14 cellular contexts compared by ENCODE assay signal in genomic region chr10:60606343-60607080, GRCh38.
DNase-seq lines count a peak whose midpoint lies in the region; ATAC-seq and TF ChIP-seq lines count a peak whose summit lies in the region.
"Had no signal": no experiment of that assay in that cellular context is flagged by ENCODE, and none has a peak within 500 bp of the region (broad histone marks: within the 10 kb centered on the region; RNA-seq: fewer than 3 reads in every experiment).

No MANE protein-coding gene starts in this region.

- 80% methylated on average over 2 of the region's 2 CpGs for WGBS in SK-N-SH (ENCODE audit: low lambda C conversion rate)
- WGBS in smooth muscle cell (ENCODE audit: low lambda C conversion rate), result 11% methylated on average over 2 of the region's 2 CpGs

- H3K9me2 ChIP-seq in SK-N-SH, result no peaks in the 10 kb centered on the region

- no peaks in the 10 kb centered on the region for H3K9me3 ChIP-seq in SK-N-SH
- H3K9me3 ChIP-seq in smooth muscle cell (replicated peaks; ENCODE audit: low read depth), result no peaks in the 10 kb centered on the region

- no peak overlapping the region for H2AFZ ChIP-seq in SK-N-SH (ENCODE audit: low read depth)
- H2AFZ ChIP-seq in smooth muscle cell (ENCODE audit: low read depth), result no peak overlapping the region

- H3K4me1 ChIP-seq in SK-N-SH (ENCODE audit: control insufficient read depth in 1 of 2, insufficient read depth in 2 of 2, low read depth in 1 of 2, low read length in 1 of 2) (peaks cover 0 to 3% of the 10 kb centered on the region in 2 experiments; a peak in 2 of 4 replicates), smooth muscle cell (ENCODE audit: low read depth) (no peaks in the 10 kb centered on the region)

- H3K4me3 Mint-ChIP-seq in WTC11, result no peak overlapping the region
- H3K4me3 Mint-ChIP-seq: activated naive CD4-positive, alpha-beta T cell treated with anti-CD3 and anti-CD28 coated beads for 36 hours; dendritic cell treated with granulocyte-macrophage colony-stimulating factor and Interleukin-4, amounts not matched to agents 40 ng/mL and 50 ng/mL, for 4 days had no signal

- H3K27ac ChIP-seq in SK-N-SH (ENCODE audit: low read depth in 2 of 2, low read length in 1 of 2), result no peak overlapping the region
- no peak overlapping the region for H3K27ac ChIP-seq in RWPE1
- H3K27ac ChIP-seq in smooth muscle cell (ENCODE audit: low read depth), result peak overlapping the region; percentile 73

- CTCF ChIA-PET in SK-N-SH (lab: Yijun Ruan, JAX) (interaction anchor here (1.4 kb wide), 1 partner anchor 23 kb away, joined by 3 read pairs; no protein-coding TSS in a partner anchor), RWPE1 (lab: Yijun Ruan, JAX) (interaction anchor here (0.7 kb wide), 1 partner anchor 1638 kb away, joined by 4 read pairs; no protein-coding TSS in a partner anchor), WTC11 (lab: Charles Lee) (no interaction called here)

- no peaks in the 10 kb centered on the region for H3K9me3 Mint-ChIP-seq in WTC11
- H3K9me3 Mint-ChIP-seq: activated naive CD4-positive, alpha-beta T cell treated with anti-CD3 and anti-CD28 coated beads for 36 hours; dendritic cell treated with granulocyte-macrophage colony-stimulating factor and Interleukin-4, amounts not matched to agents 40 ng/mL and 50 ng/mL, for 4 days had no signal

- ATAC-seq in SK-N-SH treated with all-trans-retinoic acid at 6 μM for 48 hours, result no peak
- ATAC-seq in WTC11, result no peak
- ATAC-seq in GM19452 (IDR thresholded peaks at IDR 0.05; ENCODE audit: unreplicated experiment), result no peak

- peaks cover 6% of the 10 kb centered on the region for H3K4me1 Mint-ChIP-seq in WTC11

- no peaks in the 10 kb centered on the region for H4K20me1 ChIP-seq in SK-N-SH (ENCODE audit: insufficient read depth)
- H4K20me1 ChIP-seq in smooth muscle cell (ENCODE audit: low read depth), result no peaks in the 10 kb centered on the region

- TF ChIP-seq CTCF in SK-N-SH (IDR thresholded peaks at IDR 0.05) (no peak), RWPE1 (conservative IDR thresholded peaks at IDR 0.05; ENCODE audit: low read depth) (no peak), fibroblast of the aortic adventitia (IDR thresholded peaks at IDR 0.05; ENCODE audit: insufficient read depth, low read length) (no peak), smooth muscle cell (IDR thresholded peaks at IDR 0.05; ENCODE audit: borderline replicate concordance, insufficient read depth, poor library complexity, severe bottlenecking) (no peak), WTC11 (IDR thresholded peaks at IDR 0.05) (no peak)

- POLR2A ChIA-PET in SK-N-SH (lab: Yijun Ruan, JAX), result no interaction called here
- POLR2A ChIA-PET in RWPE1 (lab: Yijun Ruan, JAX; ENCODE audit: low non-redundant PET), result no interaction called here
- POLR2A ChIA-PET in WTC11 (lab: Charles Lee), result no interaction called here

- H3K27me3 ChIP-seq in SK-N-SH (ENCODE audit: insufficient read depth), result no peaks in the 10 kb centered on the region
- no peaks in the 10 kb centered on the region for H3K27me3 ChIP-seq in smooth muscle cell (ENCODE audit: low read depth)

- H3K4me2 ChIP-seq in SK-N-SH (no peak overlapping the region), smooth muscle cell (peak overlapping the region; percentile 53)

- no peak for TF ChIP-seq EP300 in SK-N-SH (IDR thresholded peaks at IDR 0.05; ENCODE audit: borderline replicate concordance in 1 of 2, low read depth in 1 of 2, low read length in 1 of 2)

- H3K27ac Mint-ChIP-seq in WTC11, result no peak overlapping the region
- H3K27ac Mint-ChIP-seq: activated naive CD4-positive, alpha-beta T cell treated with anti-CD3 and anti-CD28 coated beads for 36 hours; dendritic cell treated with granulocyte-macrophage colony-stimulating factor and Interleukin-4, amounts not matched to agents 40 ng/mL and 50 ng/mL, for 4 days had no signal

- H3K4me3 ChIP-seq in SK-N-SH (ENCODE audit: low read depth in 2 of 2, low read length in 1 of 2) (no peak overlapping the region), fibroblast of the aortic adventitia (ENCODE audit: low read depth, low read length) (no peak overlapping the region), smooth muscle cell (no peak overlapping the region)

- H3K9ac ChIP-seq in SK-N-SH, result no peak overlapping the region
- peak overlapping the region; percentile 32 for H3K9ac ChIP-seq in smooth muscle cell (ENCODE audit: low read depth)

- H3K36me3 Mint-ChIP-seq in WTC11, result no peaks in the 10 kb centered on the region

- no peak for TF ChIP-seq RAD21 in SK-N-SH (IDR thresholded peaks at IDR 0.05; ENCODE audit: low read length)

- H3K36me3 ChIP-seq in SK-N-SH (replicated peaks in 1 of 2; ENCODE audit: control insufficient read depth in 1 of 2, insufficient read depth in 2 of 2, low read length in 1 of 2) (no peaks in the 10 kb centered on the region), smooth muscle cell (ENCODE audit: low read depth) (no peaks in the 10 kb centered on the region)

- no peaks in the 10 kb centered on the region for H3F3A ChIP-seq in SK-N-SH (replicated peaks; ENCODE audit: insufficient read depth)
- no peaks in the 10 kb centered on the region for H3F3A ChIP-seq in smooth muscle cell (ENCODE audit: low read depth)

- DNase-seq in SK-N-SH, result no peak
- DNase-seq in RWPE1 (ENCODE audit: low spot score), result peak; percentile 34
- DNase-seq in fibroblast of the aortic adventitia (ENCODE audit: low read depth), result peak; percentile 94
- DNase-seq in smooth muscle cell (lab: John Stamatoyannopoulos, UW; ENCODE audit: unreplicated experiment), result no peak
- no peak for DNase-seq in WTC11 (ENCODE audit: low spot score)
- DNase-seq in NCI-H146 treated with DMSO at 0.1 percent for 48 hours (lab: John Stamatoyannopoulos, UW; ENCODE audit: unreplicated experiment), result no peak
- DNase-seq: ACHN; activated CD4-positive, alpha-beta T cell treated with anti-CD3 and anti-CD28 coated beads, Interleukin-2, amount 50 U/mL, for 1 hour; activated naive CD4-positive, alpha-beta T cell treated with anti-CD3 and anti-CD28 coated beads for 36 hours; SHP77 treated with DMSO at 0.1 percent for 48 hours; stimulated activated CD4-positive, alpha-beta T cell treated with anti-CD3 and anti-CD28 coated beads, Interleukin-12 subunit alpha, Interleukin-12 subunit beta, amount 100 ng/mL, for 4 hours had no signal

- H3K27me3 Mint-ChIP-seq in WTC11 (ENCODE audit: low read depth), result no peaks in the 10 kb centered on the region
- H3K27me3 Mint-ChIP-seq: dendritic cell treated with granulocyte-macrophage colony-stimulating factor and Interleukin-4, amounts not matched to agents 40 ng/mL and 50 ng/mL, for 4 days had no signal

- H3K79me2 ChIP-seq in SK-N-SH (ENCODE audit: insufficient read depth) (no peaks in the 10 kb centered on the region), smooth muscle cell (ENCODE audit: low read depth) (no peaks in the 10 kb centered on the region)

TF ChIP-seq in SK-N-SH, 30 proteins besides CTCF, POLR2A, EP300 and RAD21 (continues in another document):
- peak; percentile 49; the same call in 1 of the 2 replicates for TF ChIP-seq TCF12 (IDR thresholded peaks at IDR 0.05)
- TF ChIP-seq MEF2A (IDR thresholded peaks at IDR 0.05; ENCODE audit: borderline replicate concordance, low read depth), result no peak
- no peak for TF ChIP-seq CHD2 (IDR thresholded peaks at IDR 0.05; ENCODE audit: low read length, partially characterized antibody)

TF ChIP-seq in SK-N-SH treated with all-trans-retinoic acid at 6 μM for 48 hours, 23 proteins besides CTCF, POLR2A, EP300 and RAD21:
- TF ChIP-seq GLIS3 (CRISPR knock-in tag; IDR thresholded peaks at IDR 0.05) (no peak), POU6F1 (CRISPR knock-in tag; IDR thresholded peaks at IDR 0.05; ENCODE audit: borderline replicate concordance, low read depth) (no peak), ZNF565 (CRISPR knock-in tag; conservative IDR thresholded peaks at IDR 0.05; ENCODE audit: low read depth) (no peak), ISL1 (CRISPR knock-in tag; IDR thresholded peaks at IDR 0.05) (no peak), ARNTL (CRISPR knock-in tag; IDR thresholded peaks at IDR 0.05; ENCODE audit: borderline replicate concordance, low read depth) (no peak), ZFP30 (CRISPR knock-in tag; IDR thresholded peaks at IDR 0.05) (no peak), TOX (CRISPR knock-in tag; IDR thresholded peaks at IDR 0.05; ENCODE audit: borderline replicate concordance) (no peak)

TF ChIP-seq in WTC11, 78 proteins besides CTCF, POLR2A, EP300 and RAD21 (continues in another document):
- no peak for TF ChIP-seq GABPB1 (CRISPR knock-in tag; IDR thresholded peaks at IDR 0.05)
- no peak for TF ChIP-seq ZNF425 (CRISPR knock-in tag; conservative IDR thresholded peaks at IDR 0.05)

Comparison
In these comparisons a context has a peak if more than half of its experiments do, and no peak if none do; other contexts are left out.
1. DNase-seq: peak in RWPE1 (single experiment) and fibroblast of the aortic adventitia (single experiment); none in SK-N-SH (single experiment), smooth muscle cell (single experiment), WTC11 (single experiment) and NCI-H146 treated with DMSO at 0.1 percent for 48 hours (single experiment).